ENCODE assay signal across 8 cellular contexts in genomic region chr20:36344517-36345132, GRCh38. TPM values are rescaled to one million over a fixed set of nuclear protein-coding genes. Genes with fewer than 3 reads are reported as not detected.
A peak's percentile ranks its signal among the peaks of the same experiment; 100 is the strongest.
DNase-seq lines count a peak whose midpoint lies in the region; ATAC-seq, FAIRE-seq and TF ChIP-seq lines count a peak whose summit lies in the region.

No MANE protein-coding gene starts in this region.

- intact Hi-C loops in HepG2 (cut with micrococcal nuclease; ENCODE audit: unreplicated experiment) = no loop called here
- intact Hi-C loops in tibial artery (cut with DNase I; ENCODE audit: low total_unique reads) = no loop called here

- POLR2A ChIA-PET in HepG2 (lab: Yijun Ruan, JAX) = no interaction called here

- H3K9me3 ChIP-seq in HepG2 (ENCODE audit: low read length) (no peaks in the 10 kb centered on the region), tibial artery (no peaks in the 10 kb centered on the region)

- H3K27me3 ChIP-seq in HepG2 (ENCODE audit: control insufficient read depth in 1 of 2, insufficient read depth in 2 of 2, low read length in 2 of 2) = peaks cover 0 to 16% of the 10 kb centered on the region in 2 experiments; a peak in 1 of 5 replicates
- H3K27me3 ChIP-seq in tibial artery = peaks cover 0 to 34% of the 10 kb centered on the region in 2 donors

- ATAC-seq in HepG2 (peak; percentile 75), HG02884 (IDR thresholded peaks at IDR 0.05; ENCODE audit: unreplicated experiment) (no peak)

- H3K9ac ChIP-seq in HepG2 (ENCODE audit: insufficient read depth, low read depth, low read length) = no peak overlapping the region

- BruUV-seq in HepG2 (replicated peaks; lab: Mats Ljungman, UMichigan) = no TSS peak

- DNase-seq in COLO829 (ENCODE audit: low spot score) = peak; percentile 54
- DNase-seq in HuH-7.5 (ENCODE audit: low spot score) = peak; percentile 78
- peak; percentile 84 for DNase-seq in astrocyte of the hippocampus (ENCODE audit: low read depth, low spot score)
- DNase-seq in HepG2 (ENCODE audit: low spot score) = peak; percentile 59
- DNase-seq in tibial artery = no peak
- DNase-seq in ureter (ENCODE audit: low spot score) = no peak
- DNase-seq in NCI-H1694 treated with DMSO at 0.1 percent for 48 hours (lab: John Stamatoyannopoulos, UW) = no peak

- no peak overlapping the region for H3K4me2 ChIP-seq in HepG2 (ENCODE audit: low read depth, low read length)

- H2AFZ ChIP-seq in HepG2 (ENCODE audit: low read length) = no peak overlapping the region

- in situ Hi-C loops in HepG2 (cut with HindIII; ENCODE audit: extremely low pct_ligation_motif_present, low pct_unique_long_range_greater_than_20kb) = loop anchor here (10.0 kb wide), 1 partner anchor 60 kb away; no protein-coding TSS in a partner anchor

- H3K36me3 ChIP-seq in HepG2 (replicated peaks in 1 of 2; ENCODE audit: control insufficient read depth in 1 of 2, insufficient read depth in 2 of 2, low read length in 2 of 2) (no peaks in the 10 kb centered on the region), tibial artery (no peaks in the 10 kb centered on the region)

- FAIRE-seq in HepG2 (lab: Jason Lieb, UNC) = peak; percentile 56

- TF ChIP-seq EP300 in HepG2 (IDR thresholded peaks at IDR 0.05; ENCODE audit: low read depth in 2 of 2, low read length in 2 of 2) = no peak
- no peak; the same call in 1 of the 2 replicates for TF ChIP-seq EP300 in HepG2 (CRISPR knock-in tag; IDR thresholded peaks at IDR 0.05; ENCODE audit: borderline replicate concordance)

- no peak overlapping the region for H3K27ac ChIP-seq in HepG2 (ENCODE audit: extremely low read length, insufficient read depth, low read length)
- no peak overlapping the region for H3K27ac ChIP-seq in tibial artery

- H3K4me3 ChIP-seq in HepG2 (replicated peaks in 1 of 3; ENCODE audit: insufficient read depth in 1 of 3, low read depth in 2 of 3, low read length in 3 of 3) (no peak overlapping the region), tibial artery (no peak overlapping the region)

- CTCF ChIA-PET in HepG2 (lab: Yijun Ruan, JAX; ENCODE audit: low intra/inter-chr PET ratio, low total read pairs) = no interaction called here

- TF ChIP-seq CTCF in HepG2 (CRISPR knock-in tag; IDR thresholded peaks at IDR 0.05) (no peak), tibial artery (IDR thresholded peaks at IDR 0.05) (no peak)

- whole genome bisulfite sequencing in HepG2 (ENCODE audit: low lambda C conversion rate) = 13% methylated on average over 2 of the region's 4 CpGs

- TF ChIP-seq POLR2A in HepG2 (IDR thresholded peaks at IDR 0.05; ENCODE audit: insufficient read depth in 1 of 2, low read depth in 2 of 2, low read length in 2 of 2) = no peak

- peaks cover 15% of the 10 kb centered on the region; the same call in 1 of the 2 replicates for H4K20me1 ChIP-seq in HepG2 (ENCODE audit: insufficient read depth, low read length)

- H3K4me1 ChIP-seq in HepG2 (ENCODE audit: insufficient read depth, low read length) (no peaks in the 10 kb centered on the region), tibial artery (no peaks in the 10 kb centered on the region)

- no peak for TF ChIP-seq RAD21 in HepG2 (CRISPR knock-in tag; IDR thresholded peaks at IDR 0.05)

- H3K79me2 ChIP-seq in HepG2 (ENCODE audit: insufficient read depth, low read length) = no peaks in the 10 kb centered on the region

TF ChIP-seq in HepG2, 621 proteins besides CTCF, POLR2A, EP300 and RAD21 (continues in another document):
- peak; percentile 81; the same call in 1 of the 2 replicates for TF ChIP-seq ZNF772 (CRISPR knock-in tag; IDR thresholded peaks at IDR 0.05)
- TF ChIP-seq ZNF766 (CRISPR knock-in tag; IDR thresholded peaks at IDR 0.05; ENCODE audit: borderline replicate concordance) = peak; percentile 89; the same call in 1 of the 2 replicates
- TF ChIP-seq MTERF4 (CRISPR knock-in tag; IDR thresholded peaks at IDR 0.05) = 0 out of 2 replicates have a peak, but pooled peaks have one; percentile 72
- TF ChIP-seq KLF11 (CRISPR knock-in tag; IDR thresholded peaks at IDR 0.05) = peak; percentile 96
- peak; percentile 71; the same call in 1 of the 2 replicates for TF ChIP-seq ZHX1 (CRISPR knock-in tag; IDR thresholded peaks at IDR 0.05; ENCODE audit: low read depth)
- peak; percentile 58 for TF ChIP-seq TBX2 (CRISPR knock-in tag; IDR thresholded peaks at IDR 0.05; ENCODE audit: borderline replicate concordance)
- TF ChIP-seq THAP7 (CRISPR knock-in tag; IDR thresholded peaks at IDR 0.05) = peak; percentile 55; the same call in 1 of the 2 replicates

RNA-seq across cellular contexts. Expression of gene DLGAP4, which starts 38.5 kb away (rescaled TPM):
- 13.3 and 15.2 TPM in 2 replicates for total RNA-seq in HepG2 (2016; rRNA removed; fragmentation: Illumina TruSeq; extraction: Trizol)
- total RNA-seq in HepG2 (2016; cell fraction: cytosol; rRNA removed; fragmentation: Illumina TruSeq; extraction: Trizol; ENCODE audit: low read depth) = 17.7 and 20.1 TPM in 2 replicates
- 10.7 and 12.5 TPM in 2 replicates for total RNA-seq in HepG2 (2016; cell fraction: insoluble cytoplasmic fraction; rRNA removed; fragmentation: Illumina TruSeq; extraction: Trizol)
- 30.2 and 36.1 TPM in 2 replicates for total RNA-seq in HepG2 (2016; cell fraction: membrane; rRNA removed; fragmentation: Illumina TruSeq; extraction: Trizol)
- total RNA-seq in HepG2 (2016; cell fraction: nucleus; rRNA removed; fragmentation: Illumina TruSeq; extraction: Trizol) = 14.3 and 17.6 TPM in 2 replicates
- polyA plus RNA-seq in HepG2 (2011; rRNA removed) = 26.7 and 33.5 TPM in 2 replicates
- 18.9 and 28.9 TPM in 2 replicates for polyA plus RNA-seq in HepG2 (2011; cell fraction: cytosol; rRNA removed)
- 81.3 and 93.4 TPM in 2 replicates for polyA plus RNA-seq in HepG2 (2011; cell fraction: nucleus; rRNA removed)
- polyA plus RNA-seq in HepG2 (2012) = 33.2 and 39.1 TPM in 2 replicates
- polyA plus RNA-seq in HepG2 (2016; cell fraction: cytosol; fragmentation: Illumina TruSeq; extraction: Trizol; ENCODE audit: low read depth) = 42.6 and 57.9 TPM in 2 replicates
- polyA plus RNA-seq in HepG2 (2016; cell fraction: insoluble cytoplasmic fraction; fragmentation: Illumina TruSeq; extraction: Trizol; ENCODE audit: low read depth) = 32.0 and 44.7 TPM in 2 replicates
- polyA plus RNA-seq in HepG2 (2016; cell fraction: membrane; fragmentation: Illumina TruSeq; extraction: Trizol; ENCODE audit: low read depth) = 45.4 and 49.0 TPM in 2 replicates
- 63.9 and 68.5 TPM in 2 replicates for polyA plus RNA-seq in HepG2 (2016; cell fraction: nucleus; fragmentation: Illumina TruSeq; extraction: Trizol; ENCODE audit: insufficient read depth, low read depth)
- polyA minus RNA-seq in HepG2 (2011; rRNA and poly(A)+ RNA removed; ENCODE audit: low replicate concordance) = 15.9 and 38.7 TPM in 2 replicates
- polyA minus RNA-seq in HepG2 (2011; cell fraction: cytosol; rRNA and poly(A)+ RNA removed) = 33.7 and 42.9 TPM in 2 replicates
- 29.9 and 33.6 TPM in 2 replicates for polyA minus RNA-seq in HepG2 (2011; cell fraction: nucleus; rRNA and poly(A)+ RNA removed)
- 78.5 TPM for total RNA-seq in ureter

Comparison
In these comparisons a context has a peak if more than half of its experiments do, and no peak if none do; other contexts are left out.
1. DNase-seq: peak in COLO829 (single experiment), HuH-7.5 (single experiment), astrocyte of the hippocampus (single experiment) and HepG2 (single experiment); none in tibial artery (0 of 2), ureter (single experiment) and NCI-H1694 treated with DMSO at 0.1 percent for 48 hours (single experiment).